24 cellular contexts compared by ENCODE assay signal in the genomic region with DNA sequence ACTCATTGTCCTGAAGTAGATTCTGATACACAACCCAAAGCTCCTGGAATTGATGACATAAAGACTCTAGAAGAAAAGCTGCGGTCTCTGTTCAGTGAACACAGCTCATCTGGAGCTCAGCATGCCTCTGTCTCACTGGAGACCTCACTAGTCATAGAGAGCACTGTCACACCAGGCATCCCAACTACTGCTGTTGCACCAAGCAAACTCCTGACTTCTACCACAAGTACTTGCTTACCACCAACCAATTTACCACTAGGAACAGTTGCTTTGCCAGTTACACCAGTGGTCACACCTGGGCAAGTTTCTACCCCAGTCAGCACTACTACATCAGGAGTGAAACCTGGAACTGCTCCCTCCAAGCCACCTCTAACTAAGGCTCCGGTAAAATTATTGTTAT.
"Had no signal": no experiment of that assay in that cellular context is flagged by ENCODE, and none has a peak within 500 bp of the region (broad histone marks: within the 10 kb centered on the region; RNA-seq: fewer than 3 reads in every experiment).

No MANE protein-coding gene starts in this region.

- H3K27me3 ChIP-seq: brain microvascular endothelial cell, dorsolateral prefrontal cortex, gastroesophageal sphincter, heart left ventricle, suprapubic skin, tibial artery, upper lobe of right lung had no signal

- H3K9me3 ChIP-seq: gastroesophageal sphincter, heart left ventricle, suprapubic skin, tibial artery, upper lobe of right lung had no signal

- DNase-seq: activated CD4-positive, alpha-beta memory T cell treated with anti-CD3 and anti-CD28 coated beads, Interleukin-2, amount 10 ng/mL, durations not matched to agents 7 days and 5 days; activated CD4-positive, alpha-beta T cell treated with anti-CD3 and anti-CD28 coated beads for 1 hour; activated CD4-positive, alpha-beta T cell treated with anti-CD3 and anti-CD28 coated beads, Interleukin-2, amount 10 ng/mL, durations not matched to agents 7 days and 5 days; activated CD8-positive, alpha-beta memory T cell treated with anti-CD3 and anti-CD28 coated beads, Interleukin-2, amount 10 ng/mL, durations not matched to agents 7 days and 5 days; activated gamma-delta T cell treated with Interleukin-2 at 50 U/mL for 16 hours; amniotic stem cell; brain microvascular endothelial cell; dorsolateral prefrontal cortex; effector memory CD4-positive, alpha-beta T cell; heart left ventricle; hypothalamus; mesenchymal stem cell; posterior cingulate gyrus; right cardiac atrium; stimulated activated CD4-positive, alpha-beta T cell treated with anti-CD3 and anti-CD28 coated beads, Interleukin-15, amount 100 ng/mL, for 24 hours; stimulated activated CD4-positive, alpha-beta T cell treated with anti-CD3 and anti-CD28 coated beads, Interleukin-2, amount 100 ng/mL, for 24 hours; stimulated activated naive CD4-positive, alpha-beta T cell; T1000; tibial artery; upper lobe of right lung had no signal

- H3K4me3 ChIP-seq: coronary artery, dorsolateral prefrontal cortex, gastroesophageal sphincter, heart left ventricle, suprapubic skin, tibial artery, upper lobe of right lung had no signal

- H3K9me3 Mint-ChIP-seq: activated CD4-positive, alpha-beta memory T cell treated with anti-CD3 and anti-CD28 coated beads, Interleukin-2, amount 10 ng/mL, durations not matched to agents 7 days and 5 days; activated CD4-positive, alpha-beta T cell treated with anti-CD3 and anti-CD28 coated beads, Interleukin-2, amount 10 ng/mL, durations not matched to agents 7 days and 5 days; nephron had no signal

- H3K27ac ChIP-seq: brain microvascular endothelial cell, coronary artery, dorsolateral prefrontal cortex, gastroesophageal sphincter, heart left ventricle, suprapubic skin, tibial artery, upper lobe of right lung had no signal

- H3K4me1 ChIP-seq: gastroesophageal sphincter, heart left ventricle, suprapubic skin, tibial artery, upper lobe of right lung had no signal

- H3K4me3 Mint-ChIP-seq: activated CD4-positive, alpha-beta memory T cell treated with anti-CD3 and anti-CD28 coated beads, Interleukin-2, amount 10 ng/mL, durations not matched to agents 7 days and 5 days; activated CD4-positive, alpha-beta T cell treated with anti-CD3 and anti-CD28 coated beads, Interleukin-2, amount 10 ng/mL, durations not matched to agents 7 days and 5 days; activated CD8-positive, alpha-beta memory T cell treated with anti-CD3 and anti-CD28 coated beads, Interleukin-2, amount 10 ng/mL, durations not matched to agents 7 days and 5 days; nephron had no signal

- H3K4me1 Mint-ChIP-seq: activated CD4-positive, alpha-beta memory T cell treated with anti-CD3 and anti-CD28 coated beads, Interleukin-2, amount 10 ng/mL, durations not matched to agents 7 days and 5 days; activated CD4-positive, alpha-beta T cell treated with anti-CD3 and anti-CD28 coated beads, Interleukin-2, amount 10 ng/mL, durations not matched to agents 7 days and 5 days; nephron had no signal

- H3K27me3 Mint-ChIP-seq: activated CD4-positive, alpha-beta memory T cell treated with anti-CD3 and anti-CD28 coated beads, Interleukin-2, amount 10 ng/mL, durations not matched to agents 7 days and 5 days; activated CD4-positive, alpha-beta T cell treated with anti-CD3 and anti-CD28 coated beads, Interleukin-2, amount 10 ng/mL, durations not matched to agents 7 days and 5 days; activated CD8-positive, alpha-beta memory T cell treated with anti-CD3 and anti-CD28 coated beads, Interleukin-2, amount 10 ng/mL, durations not matched to agents 7 days and 5 days had no signal

- ATAC-seq: activated CD8-positive, alpha-beta memory T cell treated with anti-CD3 and anti-CD28 coated beads, Interleukin-2, amount 10 ng/mL, durations not matched to agents 7 days and 5 days; gastroesophageal sphincter; upper lobe of right lung had no signal

- H3K27ac Mint-ChIP-seq: activated CD4-positive, alpha-beta memory T cell treated with anti-CD3 and anti-CD28 coated beads, Interleukin-2, amount 10 ng/mL, durations not matched to agents 7 days and 5 days; activated CD4-positive, alpha-beta T cell treated with anti-CD3 and anti-CD28 coated beads, Interleukin-2, amount 10 ng/mL, durations not matched to agents 7 days and 5 days; activated CD8-positive, alpha-beta memory T cell treated with anti-CD3 and anti-CD28 coated beads, Interleukin-2, amount 10 ng/mL, durations not matched to agents 7 days and 5 days; nephron had no signal
